ENCODE assay signal across 9 cellular contexts in genomic region chr17:48597492-48597774, GRCh38. TPM values are rescaled to one million over a fixed set of nuclear protein-coding genes. Genes with fewer than 3 reads are reported as not detected.
A peak's percentile ranks its signal among the peaks of the same experiment; 100 is the strongest.
DNase-seq lines count a peak whose midpoint lies in the region; ATAC-seq and TF ChIP-seq lines count a peak whose summit lies in the region.
"Had no signal": no experiment of that assay in that cellular context is flagged by ENCODE, and none has a peak within 500 bp of the region (broad histone marks: within the 10 kb centered on the region; RNA-seq: fewer than 3 reads in every experiment).

No MANE protein-coding gene starts in this region.

- no peaks in the 10 kb centered on the region for H3K9me3 Mint-ChIP-seq in activated CD8-positive, alpha-beta T cell treated with anti-CD3 and anti-CD28 coated beads, Interleukin-2, amount 10 ng/mL, durations not matched to agents 7 days and 5 days (ENCODE audit: insufficient read depth)
- no peaks in the 10 kb centered on the region for H3K9me3 Mint-ChIP-seq in immature natural killer cell

- peak overlapping the region; percentile 71 for H3K4me3 ChIP-seq in HEK293 (ENCODE audit: low read depth, low read length)
- peak overlapping the region; percentile 39 to 74 (median 47) for H3K4me3 ChIP-seq in spleen

- in situ Hi-C loops in GM13976 (cut with MboI; ENCODE audit: low sequenced_read_pairs, unreplicated experiment): no loop called here

- H3K27ac Mint-ChIP-seq in activated CD8-positive, alpha-beta T cell treated with anti-CD3 and anti-CD28 coated beads, Interleukin-2, amount 10 ng/mL, durations not matched to agents 7 days and 5 days: no peak overlapping the region
- peak overlapping the region in 2 of 6 donors; percentile 35 to 41 for H3K27ac Mint-ChIP-seq in immature natural killer cell

- no peak for ATAC-seq in activated CD8-positive, alpha-beta T cell treated with anti-CD3 and anti-CD28 coated beads, Interleukin-2, amount 10 ng/mL, durations not matched to agents 7 days and 5 days

- H3K27me3 ChIP-seq in spleen (replicated peaks in 1 of 7): peaks cover 6 to 100% (median 93%) of the 10 kb centered on the region in 7 donors

- H3K27ac ChIP-seq in HEK293 (ENCODE audit: extremely low read depth, low read depth, low read length) (peak overlapping the region; percentile 87), spleen (peak overlapping the region in 7 of 8 donors; percentile 55 to 85 (median 76))

- no peak for TF ChIP-seq CTCF in HEK293 (tag by site-specific recombination; IDR thresholded peaks at IDR 0.05)
- TF ChIP-seq CTCF in spleen (IDR thresholded peaks at IDR 0.05 in 8 of 11, conservative IDR thresholded peaks at IDR 0.05 in 3 of 11): no peak
- TF ChIP-seq CTCF in GM13976 (IDR thresholded peaks at IDR 0.05; ENCODE audit: borderline replicate concordance, control extremely low read depth, extremely low read depth, insufficient read depth, missing control alignments): no peak

- peak overlapping the region; percentile 71 for H3K4me3 Mint-ChIP-seq in activated CD8-positive, alpha-beta T cell treated with anti-CD3 and anti-CD28 coated beads, Interleukin-2, amount 10 ng/mL, durations not matched to agents 7 days and 5 days
- peak overlapping the region; percentile 82 to 91 (median 86) for H3K4me3 Mint-ChIP-seq in immature natural killer cell

- H3K9me3 ChIP-seq in HEK293 (ENCODE audit: control insufficient read depth, insufficient read depth, low read depth, low read length) (no peaks in the 10 kb centered on the region), spleen (no peaks in the 10 kb centered on the region)

- TF ChIP-seq POLR2A in spleen (IDR thresholded peaks at IDR 0.05): no peak

- 0 to 7% (median 1%) methylated on average over 8 to 17 of the region's 17 CpGs for WGBS in spleen, 5 donors

- H3K27me3 Mint-ChIP-seq in activated CD8-positive, alpha-beta T cell treated with anti-CD3 and anti-CD28 coated beads, Interleukin-2, amount 10 ng/mL, durations not matched to agents 7 days and 5 days (ENCODE audit: low read depth): peaks cover 80% of the 10 kb centered on the region
- H3K27me3 Mint-ChIP-seq in immature natural killer cell (ENCODE audit: low read depth in 3 of 3): peaks cover 42 to 70% (median 57%) of the 10 kb centered on the region in 3 donors

- peaks cover 46% of the 10 kb centered on the region for H3K4me1 ChIP-seq in HEK293 (ENCODE audit: control insufficient read depth, insufficient read depth, low read length)
- H3K4me1 ChIP-seq in spleen: peaks cover 23 to 77% (median 60%) of the 10 kb centered on the region in 6 donors

- intact Hi-C loops in spleen (cut with DNase I; ENCODE audit: low total_unique reads): no loop called here

- H3K4me1 Mint-ChIP-seq in activated CD8-positive, alpha-beta T cell treated with anti-CD3 and anti-CD28 coated beads, Interleukin-2, amount 10 ng/mL, durations not matched to agents 7 days and 5 days (ENCODE audit: low read depth): peaks cover 54% of the 10 kb centered on the region
- peaks cover 45 to 59% of the 10 kb centered on the region in 2 donors for H3K4me1 Mint-ChIP-seq in immature natural killer cell

- H3K36me3 Mint-ChIP-seq in activated CD8-positive, alpha-beta T cell treated with anti-CD3 and anti-CD28 coated beads, Interleukin-2, amount 10 ng/mL, durations not matched to agents 7 days and 5 days (ENCODE audit: low read depth): no peaks in the 10 kb centered on the region
- H3K36me3 Mint-ChIP-seq in immature natural killer cell: peaks cover 0 to 3% (median 3%) of the 10 kb centered on the region in 3 donors

- CTCF ChIA-PET in HEK293 (lab: Yijun Ruan, JAX): interaction anchor here (0.9 kb wide), 1 partner anchor 377 kb away, joined by 3 read pairs; no protein-coding TSS in a partner anchor
- CTCF ChIA-PET in activated CD8-positive, alpha-beta T cell treated with anti-CD3 and anti-CD28 coated beads, Interleukin-2, amount 10 ng/mL, durations not matched to agents 7 days and 5 days (lab: Charles Lee): interaction anchor here (1.4 to 1.6 kb wide), 2 partner anchors 289 to 338 kb away, joined by 3 to 5 read pairs; no protein-coding TSS in a partner anchor

- DNase-seq in activated CD8-positive, alpha-beta T cell treated with anti-CD3 and anti-CD28 coated beads, Interleukin-2, amount 10 ng/mL, durations not matched to agents 7 days and 5 days: no peak
- DNase-seq in immature natural killer cell (no peak), spleen (no peak), mesenteric fat pad (ENCODE audit: low spot score) (no peak), GM13976 (ENCODE audit: low spot score) (no peak), kidney tubule cell (ENCODE audit: low spot score) (no peak), hypothalamus (lab: John Stamatoyannopoulos, UW) (no peak)
- DNase-seq: activated gamma-delta T cell treated with Interleukin-2 at 50 U/mL for 16 hours had no signal

- POLR2A ChIA-PET in HEK293 (lab: Yijun Ruan, JAX): interaction anchor here (1.0 kb wide), 1 partner anchor 26 kb away, joined by 3 read pairs; no protein-coding TSS in a partner anchor
- POLR2A ChIA-PET in activated CD8-positive, alpha-beta T cell treated with anti-CD3 and anti-CD28 coated beads, Interleukin-2, amount 10 ng/mL, durations not matched to agents 7 days and 5 days (lab: Charles Lee): no interaction called here

- H3K36me3 ChIP-seq in HEK293 (ENCODE audit: control insufficient read depth in 2 of 2, insufficient read depth in 1 of 2, low read length in 2 of 2) (peaks cover 5 to 34% of the 10 kb centered on the region in 2 experiments; a peak in 1 of 3 replicates), spleen (no peaks in the 10 kb centered on the region)

TF ChIP-seq in HEK293, 187 proteins besides CTCF, POLR2A, EP300 and RAD21 (continues in another document):
- TF ChIP-seq ZNF707 (tag by site-specific recombination; IDR thresholded peaks at IDR 0.05): no peak
- no peak for TF ChIP-seq KLF8 (tag by site-specific recombination; IDR thresholded peaks at IDR 0.05)
- no peak for TF ChIP-seq FEZF1 (tag by site-specific recombination; IDR thresholded peaks at IDR 0.05)
- no peak for TF ChIP-seq ZXDB (tag by site-specific recombination; IDR thresholded peaks at IDR 0.05)
- TF ChIP-seq ZNF488 (tag by site-specific recombination; IDR thresholded peaks at IDR 0.05): no peak
- no peak for TF ChIP-seq ZNF23 (tag by site-specific recombination; IDR thresholded peaks at IDR 0.05; ENCODE audit: borderline replicate concordance)
- TF ChIP-seq ZNF777 (tag by site-specific recombination; IDR thresholded peaks at IDR 0.05; ENCODE audit: borderline replicate concordance): no peak
- no peak for TF ChIP-seq PRDM4 (tag by site-specific recombination; IDR thresholded peaks at IDR 0.05)

RNA-seq across cellular contexts. Expression of gene HOXB5, which starts 3.9 kb away (rescaled TPM):
- total RNA-seq in activated CD8-positive, alpha-beta T cell treated with anti-CD3 and anti-CD28 coated beads, Interleukin-2, amount 10 ng/mL, durations not matched to agents 7 days and 5 days: not detected
- polyA plus RNA-seq in immature natural killer cell: not detected
- total RNA-seq in spleen: 1 to 10 TPM in 3 of 7 donors, under 1 TPM in 4; 0.43 to 2.6 (median 0.67) TPM
- polyA plus RNA-seq in spleen: 1 to 10 TPM in 2 of 3 donors, under 1 TPM in 1; 0.91 to 1.5 (median 1.3) TPM
- 2.0 TPM for total RNA-seq in mesenteric fat pad

RNA-seq across cellular contexts. Expression of gene HOXB6, which starts 7.4 kb away (rescaled TPM):
- not detected for total RNA-seq in activated CD8-positive, alpha-beta T cell treated with anti-CD3 and anti-CD28 coated beads, Interleukin-2, amount 10 ng/mL, durations not matched to agents 7 days and 5 days
- polyA plus RNA-seq in immature natural killer cell: not detected
- total RNA-seq in spleen: 1 to 10 TPM; 1.2 to 4.5 (median 3.3) TPM
- 1 to 10 TPM; 1.7 to 3.4 (median 2.1) TPM for polyA plus RNA-seq in spleen
- 8.9 TPM for total RNA-seq in mesenteric fat pad

RNA-seq across cellular contexts. Expression of gene HOXB3, which starts 7.4 kb away (rescaled TPM):
- 10 to 100 TPM in 1 of 2 experiments, 1 to 10 TPM in 1; 8.2 to 10.3 TPM for total RNA-seq in activated CD8-positive, alpha-beta T cell treated with anti-CD3 and anti-CD28 coated beads, Interleukin-2, amount 10 ng/mL, durations not matched to agents 7 days and 5 days
- under 1 TPM in 2 of 3 donors, not detected in 1; 0.26 to 0.45 TPM for polyA plus RNA-seq in immature natural killer cell
- total RNA-seq in spleen: 10 to 100 TPM in 4 of 7 donors, 1 to 10 TPM in 3; 6.8 to 23.1 (median 10.4) TPM
- polyA plus RNA-seq in spleen: 1 to 10 TPM; 3.6 to 7.8 (median 6.5) TPM
- total RNA-seq in mesenteric fat pad: 12.6 TPM

RNA-seq across cellular contexts. Expression of gene HOXB7, which starts 13.4 kb away (rescaled TPM):
- under 1 TPM; 0.87 to 0.91 TPM for total RNA-seq in activated CD8-positive, alpha-beta T cell treated with anti-CD3 and anti-CD28 coated beads, Interleukin-2, amount 10 ng/mL, durations not matched to agents 7 days and 5 days
- polyA plus RNA-seq in immature natural killer cell: 1 to 10 TPM in 2 of 3 donors, under 1 TPM in 1; 0.39 to 1.8 (median 1.5) TPM
- 1 to 10 TPM; 1.3 to 3.5 (median 2.7) TPM for total RNA-seq in spleen
- 1 to 10 TPM; 3.2 to 7.5 (median 3.3) TPM for polyA plus RNA-seq in spleen
- total RNA-seq in mesenteric fat pad: 12.8 TPM

RNA-seq across cellular contexts. Expression of gene HOXB8, which starts 17.7 kb away (rescaled TPM):
- not detected for total RNA-seq in activated CD8-positive, alpha-beta T cell treated with anti-CD3 and anti-CD28 coated beads, Interleukin-2, amount 10 ng/mL, durations not matched to agents 7 days and 5 days
- polyA plus RNA-seq in immature natural killer cell: not detected
- total RNA-seq in spleen: not detected
- polyA plus RNA-seq in spleen: under 1 TPM in 2 of 3 donors, not detected in 1; 0.07 to 0.14 TPM
- total RNA-seq in mesenteric fat pad: 2.3 TPM
